In the genomic region with DNA sequence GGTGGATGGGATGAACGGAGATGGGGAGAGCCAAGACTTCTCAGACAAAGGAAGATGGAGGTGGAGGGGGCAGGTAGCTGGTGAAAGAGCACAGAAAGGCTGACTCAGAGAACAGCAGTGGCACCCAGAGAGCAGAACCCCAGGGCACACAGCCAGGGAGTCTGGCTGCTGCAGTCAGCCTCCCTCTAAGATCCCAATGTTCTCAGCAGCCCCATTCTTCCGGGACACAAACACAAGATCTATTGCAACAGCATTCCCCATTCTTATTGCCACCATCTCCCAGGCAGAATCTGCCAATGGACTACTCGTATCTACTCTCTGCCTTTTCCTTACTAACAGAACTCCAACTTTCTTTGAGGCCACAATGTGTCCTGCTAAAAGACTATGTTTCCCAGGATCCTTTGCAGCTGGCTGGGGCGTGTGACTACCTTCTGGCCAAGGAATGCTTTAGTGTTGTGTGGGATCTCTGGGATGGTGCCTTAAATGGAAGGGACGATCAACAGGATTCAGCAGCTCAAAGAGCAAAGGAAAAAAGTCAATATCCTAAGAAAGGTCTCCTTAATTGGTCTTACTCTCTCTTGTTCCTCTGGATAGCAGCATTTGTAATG, we compare ENCODE assay signal across 2 cellular contexts.
TF ChIP-seq lines count a peak whose summit lies in the region.

No MANE protein-coding gene starts in this region.

TF ChIP-seq in Ishikawa, 13 proteins besides CTCF, POLR2A, EP300 and RAD21:
- TF ChIP-seq EGR1 (IDR thresholded peaks at IDR 0.05): no peak
- no peak for TF ChIP-seq CREB1 (IDR thresholded peaks at IDR 0.05; ENCODE audit: low read depth)
- TF ChIP-seq, protein P1, sequence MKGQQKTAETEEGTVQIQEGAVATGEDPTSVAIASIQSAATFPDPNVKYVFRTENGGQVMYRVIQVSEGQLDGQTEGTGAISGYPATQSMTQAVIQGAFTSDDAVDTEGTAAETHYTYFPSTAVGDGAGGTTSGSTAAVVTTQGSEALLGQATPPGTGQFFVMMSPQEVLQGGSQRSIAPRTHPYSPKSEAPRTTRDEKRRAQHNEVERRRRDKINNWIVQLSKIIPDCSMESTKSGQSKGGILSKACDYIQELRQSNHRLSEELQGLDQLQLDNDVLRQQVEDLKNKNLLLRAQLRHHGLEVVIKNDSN (IDR thresholded peaks at IDR 0.05): peak; percentile 26; the same call in 1 of the 2 replicates

TF ChIP-seq in H1, 55 proteins besides CTCF, POLR2A, EP300 and RAD21:
- TF ChIP-seq HDAC2 (IDR thresholded peaks at IDR 0.05; ENCODE audit: borderline replicate concordance in 1 of 2, low read depth in 2 of 2, low read length in 2 of 2) (no peak), FOSL1 (IDR thresholded peaks at IDR 0.05; ENCODE audit: insufficient read depth, low read depth, low read length) (no peak), BACH1 (IDR thresholded peaks at IDR 0.05; ENCODE audit: low read length) (no peak), EGR1 (IDR thresholded peaks at IDR 0.05; ENCODE audit: borderline replicate concordance, low read depth, low read length) (no peak), POU5F1 (IDR thresholded peaks at IDR 0.05; ENCODE audit: low read depth, low read length) (no peak), CTBP2 (IDR thresholded peaks at IDR 0.05; ENCODE audit: borderline replicate concordance, insufficient read depth, insufficient read length, low read length) (no peak), RBBP5 (IDR thresholded peaks at IDR 0.05; ENCODE audit: borderline replicate concordance, low read depth, low read length) (no peak), SP2 (IDR thresholded peaks at IDR 0.05; ENCODE audit: low read length) (no peak), TCF12 (IDR thresholded peaks at IDR 0.05; ENCODE audit: low read depth, low read length) (no peak), SRF (IDR thresholded peaks at IDR 0.05; ENCODE audit: low read depth, low read length) (no peak)
- TF ChIP-seq, protein P2, sequence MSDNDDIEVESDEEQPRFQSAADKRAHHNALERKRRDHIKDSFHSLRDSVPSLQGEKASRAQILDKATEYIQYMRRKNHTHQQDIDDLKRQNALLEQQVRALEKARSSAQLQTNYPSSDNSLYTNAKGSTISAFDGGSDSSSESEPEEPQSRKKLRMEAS (IDR thresholded peaks at IDR 0.05): no peak
